In the genomic region with DNA sequence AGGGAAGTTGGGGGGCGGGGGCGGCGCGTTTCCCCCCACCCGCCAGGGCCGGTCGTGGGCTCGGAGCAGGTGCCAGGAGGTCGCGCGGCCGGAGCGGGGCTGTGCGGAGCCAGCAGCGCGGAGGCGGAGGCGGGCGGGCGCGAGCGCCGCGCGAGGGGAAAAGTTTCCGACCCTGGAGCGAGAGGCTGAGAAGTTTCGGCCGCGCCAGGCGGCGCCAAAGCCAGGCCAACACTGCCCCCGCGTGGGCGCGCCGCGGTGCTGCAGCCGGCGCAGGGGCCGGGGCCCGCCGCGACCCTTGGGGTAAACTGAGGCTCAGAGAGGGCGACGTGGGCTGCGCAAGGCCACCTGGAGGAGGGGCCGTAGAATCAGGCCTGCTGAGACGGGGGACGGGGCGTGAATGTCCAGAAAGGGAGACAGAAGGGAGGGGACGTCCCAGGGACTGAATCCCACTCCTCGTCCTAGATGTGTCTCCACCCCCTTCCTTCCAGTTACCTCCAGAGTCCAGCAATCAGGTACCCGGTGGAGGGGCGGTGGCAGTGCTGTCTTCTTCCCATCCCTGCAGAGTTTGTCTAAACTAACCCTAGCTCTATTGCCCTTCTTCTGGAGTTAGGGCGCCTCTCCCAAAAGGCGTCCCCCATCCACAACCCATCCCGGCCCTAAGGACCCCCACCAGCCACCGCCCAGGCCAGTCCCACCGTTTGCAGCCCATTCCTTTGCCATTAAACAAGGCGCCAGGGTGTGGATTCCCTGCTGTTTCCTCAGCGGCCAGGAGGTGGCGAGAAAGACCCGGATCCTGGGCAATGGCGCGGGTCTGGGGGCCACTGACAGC, we compare ENCODE assay signal across 1 cellular context.
A peak's percentile ranks its signal among the peaks of the same experiment; 100 is the strongest.
TF ChIP-seq lines count a peak whose summit lies in the region.

No MANE protein-coding gene starts in this region.

TF ChIP-seq in HCT116, 20 proteins besides CTCF, POLR2A, EP300 and RAD21:
- TF ChIP-seq SP1 (IDR thresholded peaks at IDR 0.05; ENCODE audit: low read depth) (no peak), JUND (IDR thresholded peaks at IDR 0.05) (no peak), ZNF274 (IDR thresholded peaks at IDR 0.05; ENCODE audit: low read depth, low read length) (no peak), TCF7L2 (IDR thresholded peaks at IDR 0.05; ENCODE audit: borderline replicate concordance, extremely low read depth, insufficient read depth, insufficient read length) (no peak), EZH2phosphoT487 (IDR thresholded peaks at IDR 0.05; ENCODE audit: borderline replicate concordance) (no peak), CEBPB (IDR thresholded peaks at IDR 0.05; ENCODE audit: low read depth) (no peak), EGR1 (IDR thresholded peaks at IDR 0.05; ENCODE audit: low read depth) (no peak), CBX3 (IDR thresholded peaks at IDR 0.05; ENCODE audit: low read depth) (no peak), ZFX (IDR thresholded peaks at IDR 0.05) (no peak), FOSL1 (IDR thresholded peaks at IDR 0.05; ENCODE audit: low read depth) (no peak), EZH2 (IDR thresholded peaks at IDR 0.05) (no peak), POLR2AphosphoS5 (IDR thresholded peaks at IDR 0.05; ENCODE audit: low read depth, low read length) (0 out of 2 replicates have a peak, but pooled peaks have one; percentile 36), SIN3A (IDR thresholded peaks at IDR 0.05; ENCODE audit: low read depth) (no peak), YY1 (IDR thresholded peaks at IDR 0.05; ENCODE audit: extremely low read depth, insufficient replicate concordance, low read depth, low read length) (peak; percentile 78), SRF (IDR thresholded peaks at IDR 0.05; ENCODE audit: low read depth) (no peak), ELF1 (IDR thresholded peaks at IDR 0.05; ENCODE audit: borderline replicate concordance, low read depth) (no peak)
- TF ChIP-seq, protein P1, sequence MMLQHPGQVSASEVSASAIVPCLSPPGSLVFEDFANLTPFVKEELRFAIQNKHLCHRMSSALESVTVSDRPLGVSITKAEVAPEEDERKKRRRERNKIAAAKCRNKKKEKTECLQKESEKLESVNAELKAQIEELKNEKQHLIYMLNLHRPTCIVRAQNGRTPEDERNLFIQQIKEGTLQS (IDR thresholded peaks at IDR 0.05), result no peak
- TF ChIP-seq, protein P2, sequence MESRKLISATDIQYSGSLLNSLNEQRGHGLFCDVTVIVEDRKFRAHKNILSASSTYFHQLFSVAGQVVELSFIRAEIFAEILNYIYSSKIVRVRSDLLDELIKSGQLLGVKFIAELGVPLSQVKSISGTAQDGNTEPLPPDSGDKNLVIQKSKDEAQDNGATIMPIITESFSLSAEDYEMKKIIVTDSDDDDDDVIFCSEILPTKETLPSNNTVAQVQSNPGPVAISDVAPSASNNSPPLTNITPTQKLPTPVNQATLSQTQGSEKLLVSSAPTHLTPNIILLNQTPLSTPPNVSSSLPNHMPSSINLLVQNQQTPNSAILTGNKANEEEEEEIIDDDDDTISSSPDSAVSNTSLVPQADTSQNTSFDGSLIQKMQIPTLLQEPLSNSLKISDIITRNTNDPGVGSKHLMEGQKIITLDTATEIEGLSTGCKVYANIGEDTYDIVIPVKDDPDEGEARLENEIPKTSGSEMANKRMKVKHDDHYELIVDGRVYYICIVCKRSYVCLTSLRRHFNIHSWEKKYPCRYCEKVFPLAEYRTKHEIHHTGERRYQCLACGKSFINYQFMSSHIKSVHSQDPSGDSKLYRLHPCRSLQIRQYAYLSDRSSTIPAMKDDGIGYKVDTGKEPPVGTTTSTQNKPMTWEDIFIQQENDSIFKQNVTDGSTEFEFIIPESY (IDR thresholded peaks at IDR 0.05; ENCODE audit: extremely low read depth, insufficient replicate concordance, low read length), result peak; percentile 60
- TF ChIP-seq, protein P3, sequence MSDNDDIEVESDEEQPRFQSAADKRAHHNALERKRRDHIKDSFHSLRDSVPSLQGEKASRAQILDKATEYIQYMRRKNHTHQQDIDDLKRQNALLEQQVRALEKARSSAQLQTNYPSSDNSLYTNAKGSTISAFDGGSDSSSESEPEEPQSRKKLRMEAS (IDR thresholded peaks at IDR 0.05), result no peak
- TF ChIP-seq, protein P4, sequence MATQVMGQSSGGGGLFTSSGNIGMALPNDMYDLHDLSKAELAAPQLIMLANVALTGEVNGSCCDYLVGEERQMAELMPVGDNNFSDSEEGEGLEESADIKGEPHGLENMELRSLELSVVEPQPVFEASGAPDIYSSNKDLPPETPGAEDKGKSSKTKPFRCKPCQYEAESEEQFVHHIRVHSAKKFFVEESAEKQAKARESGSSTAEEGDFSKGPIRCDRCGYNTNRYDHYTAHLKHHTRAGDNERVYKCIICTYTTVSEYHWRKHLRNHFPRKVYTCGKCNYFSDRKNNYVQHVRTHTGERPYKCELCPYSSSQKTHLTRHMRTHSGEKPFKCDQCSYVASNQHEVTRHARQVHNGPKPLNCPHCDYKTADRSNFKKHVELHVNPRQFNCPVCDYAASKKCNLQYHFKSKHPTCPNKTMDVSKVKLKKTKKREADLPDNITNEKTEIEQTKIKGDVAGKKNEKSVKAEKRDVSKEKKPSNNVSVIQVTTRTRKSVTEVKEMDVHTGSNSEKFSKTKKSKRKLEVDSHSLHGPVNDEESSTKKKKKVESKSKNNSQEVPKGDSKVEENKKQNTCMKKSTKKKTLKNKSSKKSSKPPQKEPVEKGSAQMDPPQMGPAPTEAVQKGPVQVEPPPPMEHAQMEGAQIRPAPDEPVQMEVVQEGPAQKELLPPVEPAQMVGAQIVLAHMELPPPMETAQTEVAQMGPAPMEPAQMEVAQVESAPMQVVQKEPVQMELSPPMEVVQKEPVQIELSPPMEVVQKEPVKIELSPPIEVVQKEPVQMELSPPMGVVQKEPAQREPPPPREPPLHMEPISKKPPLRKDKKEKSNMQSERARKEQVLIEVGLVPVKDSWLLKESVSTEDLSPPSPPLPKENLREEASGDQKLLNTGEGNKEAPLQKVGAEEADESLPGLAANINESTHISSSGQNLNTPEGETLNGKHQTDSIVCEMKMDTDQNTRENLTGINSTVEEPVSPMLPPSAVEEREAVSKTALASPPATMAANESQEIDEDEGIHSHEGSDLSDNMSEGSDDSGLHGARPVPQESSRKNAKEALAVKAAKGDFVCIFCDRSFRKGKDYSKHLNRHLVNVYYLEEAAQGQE (IDR thresholded peaks at IDR 0.05; ENCODE audit: low read depth), result no peak
